Comparison of ENCODE assay signal across 15 cellular contexts in genomic region chr20:1632228-1632577, GRCh38. TPM values are rescaled to one million over a fixed set of nuclear protein-coding genes. Genes with fewer than 3 reads are reported as not detected.
A peak's percentile ranks its signal among the peaks of the same experiment; 100 is the strongest.
DNase-seq lines count a peak whose midpoint lies in the region; ATAC-seq and TF ChIP-seq lines count a peak whose summit lies in the region.
"Had no signal": no experiment of that assay in that cellular context is flagged by ENCODE, and none has a peak within 500 bp of the region (broad histone marks: within the 10 kb centered on the region; RNA-seq: fewer than 3 reads in every experiment).

No MANE protein-coding gene starts in this region.

- H3K36me3 ChIP-seq in mucosa of descending colon (ENCODE audit: low read depth) = no peaks in the 10 kb centered on the region
- H3K36me3 ChIP-seq: HAP-1 had no signal

- H3K4me1 ChIP-seq in mucosa of descending colon (ENCODE audit: low read depth) = no peaks in the 10 kb centered on the region
- H3K4me1 ChIP-seq: HAP-1 had no signal

- no peaks in the 10 kb centered on the region for H3K9me3 ChIP-seq in mucosa of descending colon
- H3K9me3 ChIP-seq: HAP-1 had no signal

- H3K36me3 Mint-ChIP-seq in activated naive CD8-positive, alpha-beta T cell treated with anti-CD3 and anti-CD28 coated beads for 36 hours = peaks cover 80% of the 10 kb centered on the region
- H3K36me3 Mint-ChIP-seq: brain; stimulated activated naive B cell treated with anti-CD40 and anti-IgM and Interleukin-4, amounts not matched to agents 10 μg/mL and 1 μg/mL and 100 μg/mL, for 72 hours had no signal

- peak; percentile 64 for DNase-seq in activated CD4-positive, alpha-beta T cell treated with anti-CD3 and anti-CD28 coated beads for 48 hours
- DNase-seq in activated naive CD8-positive, alpha-beta T cell treated with anti-CD3 and anti-CD28 coated beads for 36 hours = peak; percentile 60
- peak in 2 of 3 experiments; percentile 33 to 46 for DNase-seq in stimulated activated CD4-positive, alpha-beta T cell treated with anti-CD3 and anti-CD28 coated beads, TNF-alpha, amount 100 ng/mL, for 24 hours (ENCODE audit: low read depth in 3 of 3)
- DNase-seq in cerebellar nuclear complex (lab: John Stamatoyannopoulos, UW) (no peak), mucosa of descending colon (no peak), NCI-H1048 (lab: John Stamatoyannopoulos, UW) (no peak)
- DNase-seq: C1 segment of cervical spinal cord; KBM-7; NCI-H1436; NCI-H510A; stimulated activated naive B cell treated with anti-CD40 and anti-IgM and Interleukin-4, amounts not matched to agents 10 μg/mL and 1 μg/mL and 100 μg/mL, for 72 hours had no signal

- intact Hi-C loops in mucosa of descending colon (cut with DNase I, micrococcal nuclease) = no loop called here

- no peak for TF ChIP-seq CTCF in mucosa of descending colon (IDR thresholded peaks at IDR 0.05)

- peak overlapping the region; percentile 46 for H3K4me3 Mint-ChIP-seq in activated naive CD8-positive, alpha-beta T cell treated with anti-CD3 and anti-CD28 coated beads for 36 hours
- H3K4me3 Mint-ChIP-seq: brain; stimulated activated naive B cell treated with anti-CD40 and anti-IgM and Interleukin-4, amounts not matched to agents 10 μg/mL and 1 μg/mL and 100 μg/mL, for 72 hours had no signal

- H3K27ac Mint-ChIP-seq in activated naive CD8-positive, alpha-beta T cell treated with anti-CD3 and anti-CD28 coated beads for 36 hours = peak overlapping the region; percentile 89
- H3K27ac Mint-ChIP-seq: brain, progenitor cell of endocrine pancreas had no signal

- H3K4me1 Mint-ChIP-seq in activated naive CD8-positive, alpha-beta T cell treated with anti-CD3 and anti-CD28 coated beads for 36 hours = peaks cover 73% of the 10 kb centered on the region
- H3K4me1 Mint-ChIP-seq: brain had no signal

- H3K9me3 Mint-ChIP-seq in activated naive CD8-positive, alpha-beta T cell treated with anti-CD3 and anti-CD28 coated beads for 36 hours = peaks cover 2% of the 10 kb centered on the region
- H3K9me3 Mint-ChIP-seq: stimulated activated naive B cell treated with anti-CD40 and anti-IgM and Interleukin-4, amounts not matched to agents 10 μg/mL and 1 μg/mL and 100 μg/mL, for 72 hours had no signal

- no peak overlapping the region for H3K4me3 ChIP-seq in mucosa of descending colon
- H3K4me3 ChIP-seq: HAP-1 had no signal

- H3K27me3 Mint-ChIP-seq in activated naive CD8-positive, alpha-beta T cell treated with anti-CD3 and anti-CD28 coated beads for 36 hours = no peaks in the 10 kb centered on the region

- ATAC-seq in GM18868 (IDR thresholded peaks at IDR 0.05; ENCODE audit: unreplicated experiment) = peak; percentile 67
- no peak for ATAC-seq in mucosa of descending colon

RNA-seq across cellular contexts. Expression of gene SIRPB1, which starts 12.4 kb away (rescaled TPM):
- 1 to 10 TPM; 4.3 to 4.5 TPM for total RNA-seq in activated naive CD8-positive, alpha-beta T cell treated with anti-CD3 and anti-CD28 coated beads for 36 hours
- 1 to 10 TPM in 2 of 3 donors, not detected in 1; 6.0 to 8.3 TPM for total RNA-seq in mucosa of descending colon

RNA-seq across cellular contexts. Expression of gene SIRPG, which starts 25.4 kb away (rescaled TPM):
- 10 to 100 TPM; 34.1 to 35.8 TPM for total RNA-seq in activated naive CD8-positive, alpha-beta T cell treated with anti-CD3 and anti-CD28 coated beads for 36 hours
- 1 to 10 TPM; 1.1 to 1.7 (median 1.2) TPM for total RNA-seq in mucosa of descending colon
- total RNA-seq: progenitor cell of endocrine pancreas had no signal

Comparison
In these comparisons a context has a peak if more than half of its experiments do, and no peak if none do; other contexts are left out.
1. DNase-seq: peak in activated CD4-positive, alpha-beta T cell treated with anti-CD3 and anti-CD28 coated beads for 48 hours (single experiment), activated naive CD8-positive, alpha-beta T cell treated with anti-CD3 and anti-CD28 coated beads for 36 hours (single experiment) and stimulated activated CD4-positive, alpha-beta T cell treated with anti-CD3 and anti-CD28 coated beads, TNF-alpha, amount 100 ng/mL, for 24 hours (2 of 3); none in cerebellar nuclear complex (0 of 2), mucosa of descending colon (0 of 3) and NCI-H1048 (single experiment).
2. RNA of gene SIRPG, which starts 25.4 kb away (total RNA-seq): 34.1 to 35.8 TPM in activated naive CD8-positive, alpha-beta T cell treated with anti-CD3 and anti-CD28 coated beads for 36 hours; 1.1 to 1.7 TPM in mucosa of descending colon; every median in the first group is over 10 times any median in the second.